In genomic region chr1:119879517-119879916, GRCh38 we compare ENCODE assay signal across 9 cellular contexts. TPM values are rescaled to one million over a fixed set of nuclear protein-coding genes. Genes with fewer than 3 reads are reported as not detected.
"Had no signal": no experiment of that assay in that cellular context is flagged by ENCODE, and none has a peak within 500 bp of the region (broad histone marks: within the 10 kb centered on the region; RNA-seq: fewer than 3 reads in every experiment).

No MANE protein-coding gene starts in this region.

RNA-seq across cellular contexts. Expression of gene ADAM30, which starts 16.8 kb away (rescaled TPM):
- total RNA-seq: LHCN-M2, MCF 10A, NCI-H460, OCI-LY7, PC-9, Right ventricle myocardium inferior, RPMI7951, SJCRH30, SK-MEL-5 had no signal
